Comparison of ENCODE assay signal across 12 cellular contexts in genomic region chr5:179794171-179794570, GRCh38. TPM values are rescaled to one million over a fixed set of nuclear protein-coding genes. Genes with fewer than 3 reads are reported as not detected.
DNase-seq lines count a peak whose midpoint lies in the region; ATAC-seq and TF ChIP-seq lines count a peak whose summit lies in the region.
"Had no signal": no experiment of that assay in that cellular context is flagged by ENCODE, and none has a peak within 500 bp of the region (broad histone marks: within the 10 kb centered on the region; RNA-seq: fewer than 3 reads in every experiment).

No MANE protein-coding gene starts in this region.

- ATAC-seq in GM23338 = no peak
- ATAC-seq in lower lobe of right lung = no peak
- no peak for ATAC-seq in HG03108 (IDR thresholded peaks at IDR 0.05; ENCODE audit: unreplicated experiment)
- ATAC-seq in HG02885 (IDR thresholded peaks at IDR 0.05; ENCODE audit: poor library complexity, unreplicated experiment) = no peak

- no peaks in the 10 kb centered on the region; the same call in 1 of the 2 replicates for H4K20me1 ChIP-seq in GM23338 (replicated peaks; ENCODE audit: insufficient read depth)

- no peak for TF ChIP-seq POLR2A in stomach (IDR thresholded peaks at IDR 0.05)

- no peaks in the 10 kb centered on the region for H3K9me3 ChIP-seq in lower lobe of right lung
- H3K9me3 ChIP-seq in stomach = no peaks in the 10 kb centered on the region

- peaks cover 13% of the 10 kb centered on the region; the same call in 2 of the 3 replicates for H3K4me1 Mint-ChIP-seq in GM23338
- H3K4me1 Mint-ChIP-seq in activated T-helper 2 cell treated with anti-CD3 and anti-CD28 coated beads, Interferon-gamma antibody, Interleukin-2, Interleukin-4, amounts not matched to agents 10 μg/mL and 5 μg/mL and 100 μg/mL, durations not matched to agents 14 hours and 24 hours and 36 hours (ENCODE audit: low read depth) = peaks cover 9% of the 10 kb centered on the region

- 42 to 88% (median 75%) methylated on average over 3 of the region's 3 CpGs for WGBS in stomach, 5 donors

- H3K4me2 ChIP-seq in GM23338 = no peak overlapping the region

- H3K27me3 ChIP-seq in GM23338 (ENCODE audit: insufficient read depth) = no peaks in the 10 kb centered on the region
- H3K27me3 ChIP-seq in lower lobe of right lung (ENCODE audit: low read depth) = no peaks in the 10 kb centered on the region
- no peaks in the 10 kb centered on the region for H3K27me3 ChIP-seq in stomach

- no peak overlapping the region for H3K27ac Mint-ChIP-seq in GM23338
- H3K27ac Mint-ChIP-seq in activated T-helper 2 cell treated with anti-CD3 and anti-CD28 coated beads, Interferon-gamma antibody, Interleukin-2, Interleukin-4, amounts not matched to agents 10 μg/mL and 5 μg/mL and 100 μg/mL, durations not matched to agents 14 hours and 24 hours and 36 hours = no peak overlapping the region

- H3F3A ChIP-seq in GM23338 (replicated peaks; ENCODE audit: low read depth) = peaks cover 10% of the 10 kb centered on the region

- H3K4me1 ChIP-seq in GM23338 (ENCODE audit: insufficient read depth) = peaks cover 11% of the 10 kb centered on the region; the same call in 1 of the 2 replicates
- peaks cover 53% of the 10 kb centered on the region for H3K4me1 ChIP-seq in lower lobe of right lung
- peaks cover 38 to 62% (median 55%) of the 10 kb centered on the region in 4 donors for H3K4me1 ChIP-seq in stomach

- H2AFZ ChIP-seq in GM23338 = no peak overlapping the region

- peaks cover 24% of the 10 kb centered on the region for H3K36me3 Mint-ChIP-seq in GM23338 (ENCODE audit: low read depth)
- peaks cover 12% of the 10 kb centered on the region for H3K36me3 Mint-ChIP-seq in activated T-helper 2 cell treated with anti-CD3 and anti-CD28 coated beads, Interferon-gamma antibody, Interleukin-2, Interleukin-4, amounts not matched to agents 10 μg/mL and 5 μg/mL and 100 μg/mL, durations not matched to agents 14 hours and 24 hours and 36 hours (ENCODE audit: low read depth)

- TF ChIP-seq EP300 in stomach (IDR thresholded peaks at IDR 0.05) = no peak

- intact Hi-C loops in activated T-helper 2 cell treated with anti-CD3 and anti-CD28 coated beads, Interferon-gamma antibody, Interleukin-2, Interleukin-4, amounts not matched to agents 10 μg/mL and 5 μg/mL and 100 μg/mL, durations not matched to agents 14 hours and 24 hours and 36 hours (cut with micrococcal nuclease) = no loop called here
- intact Hi-C loops in lower lobe of right lung (cut with DNase I) (no loop called here), stomach (cut with DNase I; ENCODE audit: low total_unique reads) (no loop called here)

- peak overlapping the region; percentile 75; the same call in 2 of the 3 replicates for H3K4me3 Mint-ChIP-seq in GM23338
- peak overlapping the region; percentile 58 for H3K4me3 Mint-ChIP-seq in activated T-helper 2 cell treated with anti-CD3 and anti-CD28 coated beads, Interferon-gamma antibody, Interleukin-2, Interleukin-4, amounts not matched to agents 10 μg/mL and 5 μg/mL and 100 μg/mL, durations not matched to agents 14 hours and 24 hours and 36 hours (ENCODE audit: low read depth)

- H3K27me3 Mint-ChIP-seq in GM23338 (ENCODE audit: insufficient read depth, low read depth, poor library complexity) = peaks cover 12% of the 10 kb centered on the region
- no peaks in the 10 kb centered on the region for H3K27me3 Mint-ChIP-seq in activated T-helper 2 cell treated with anti-CD3 and anti-CD28 coated beads, Interferon-gamma antibody, Interleukin-2, Interleukin-4, amounts not matched to agents 10 μg/mL and 5 μg/mL and 100 μg/mL, durations not matched to agents 14 hours and 24 hours and 36 hours (ENCODE audit: low read depth)

- H3K27ac ChIP-seq in GM23338 (ENCODE audit: low read depth) = no peak overlapping the region
- H3K27ac ChIP-seq in lower lobe of right lung = peak overlapping the region; percentile 80
- peak overlapping the region; percentile 20 to 91 (median 80) for H3K27ac ChIP-seq in stomach

- H3K9me3 Mint-ChIP-seq in GM23338 = peaks cover 3% of the 10 kb centered on the region; the same call in 2 of the 3 replicates
- H3K9me3 Mint-ChIP-seq in activated T-helper 2 cell treated with anti-CD3 and anti-CD28 coated beads, Interferon-gamma antibody, Interleukin-2, Interleukin-4, amounts not matched to agents 10 μg/mL and 5 μg/mL and 100 μg/mL, durations not matched to agents 14 hours and 24 hours and 36 hours = no peaks in the 10 kb centered on the region

- H3K9me2 ChIP-seq in GM23338 (ENCODE audit: insufficient read depth) = no peaks in the 10 kb centered on the region

- DNase-seq in GM23338 (ENCODE audit: low spot score) = no peak
- DNase-seq in activated T-helper 2 cell treated with anti-CD3 and anti-CD28 coated beads, Interferon-gamma antibody, Interleukin-2, Interleukin-4, amounts not matched to agents 10 μg/mL and 5 μg/mL and 100 μg/mL, durations not matched to agents 14 hours and 24 hours and 36 hours (ENCODE audit: low spot score) = no peak
- no peak for DNase-seq in lower lobe of right lung
- DNase-seq in stomach = no peak
- no peak for DNase-seq in stimulated activated CD4-positive, alpha-beta T cell treated with anti-CD3 and anti-CD28 coated beads, Interleukin-2, amount 100 ng/mL, for 24 hours
- no peak for DNase-seq in activated CD4-positive, alpha-beta T cell treated with anti-CD3 and anti-CD28 coated beads, Interleukin-2, amount 50 U/mL, for 4 hours
- DNase-seq: islet precursor cell, NCI-H774 had no signal

- H3K79me2 ChIP-seq in GM23338 (replicated peaks; ENCODE audit: insufficient read depth) = no peaks in the 10 kb centered on the region

- TF ChIP-seq CTCF in GM23338 (conservative IDR thresholded peaks at IDR 0.05; ENCODE audit: low read depth in 2 of 2) (no peak), lower lobe of right lung (IDR thresholded peaks at IDR 0.05) (no peak), stomach (IDR thresholded peaks at IDR 0.05) (no peak)

- H3K4me3 ChIP-seq in GM23338 (no peak overlapping the region), lower lobe of right lung (peak overlapping the region; percentile 76), stomach (peak overlapping the region; percentile 3 to 75 (median 40))
- H3K4me3 ChIP-seq: smooth muscle cell had no signal

- H3K36me3 ChIP-seq in GM23338 (ENCODE audit: insufficient read depth) (no peaks in the 10 kb centered on the region; the same call in 1 of the 2 replicates), lower lobe of right lung (peaks cover 22% of the 10 kb centered on the region), stomach (peaks cover 21 to 26% (median 24%) of the 10 kb centered on the region in 4 donors)

RNA-seq across cellular contexts. Expression of gene LTC4S, which starts 0.4 kb away (rescaled TPM):
- 1.2 and 10.1 TPM in 2 replicates for total RNA-seq in GM23338 (2014; rRNA removed; shearing (Covaris generic))
- polyA plus RNA-seq in GM23338 (2016; fragmentation: Nextera tagmentation; extraction: Ambion mirVana) = 4.0 and 5.8 TPM in 2 replicates
- 0.62 and 3.2 TPM in 2 replicates for total RNA-seq in activated T-helper 2 cell treated with anti-CD3 and anti-CD28 coated beads, Interferon-gamma antibody, Interleukin-2, Interleukin-4, amounts not matched to agents 10 μg/mL and 5 μg/mL and 100 μg/mL, durations not matched to agents 14 hours and 24 hours and 36 hours
- 20.1 TPM for total RNA-seq in lower lobe of right lung
- total RNA-seq in stomach = 10 to 100 TPM in 2 of 5 donors, 1 to 10 TPM in 2, not detected in 1; 5.0 to 21.0 (median 13.3) TPM
- polyA plus RNA-seq in stomach = 1 to 10 TPM; 3.3 to 8.4 (median 8.2) TPM
- total RNA-seq: M059J, smooth muscle cell had no signal
- polyA plus RNA-seq: smooth muscle cell had no signal

RNA-seq across cellular contexts. Expression of gene MGAT4B, which starts 12.5 kb away (rescaled TPM):
- total RNA-seq in GM23338 (2014; rRNA removed; shearing (Covaris generic)) = 101 and 102 TPM in 2 replicates
- polyA plus RNA-seq in GM23338 (2016; fragmentation: Nextera tagmentation; extraction: Ambion mirVana) (32.3 and 37.7 TPM in 2 replicates), stomach (100 to 1,000 TPM in 2 of 3 donors, 10 to 100 TPM in 1; 85.0 to 115 (median 101) TPM)
- 135 and 139 TPM in 2 replicates for total RNA-seq in activated T-helper 2 cell treated with anti-CD3 and anti-CD28 coated beads, Interferon-gamma antibody, Interleukin-2, Interleukin-4, amounts not matched to agents 10 μg/mL and 5 μg/mL and 100 μg/mL, durations not matched to agents 14 hours and 24 hours and 36 hours
- total RNA-seq in lower lobe of right lung (105 TPM), stomach (100 to 1,000 TPM; 149 to 617 (median 206) TPM)

RNA-seq across cellular contexts. Expression of gene SQSTM1, which starts 26.5 kb away (rescaled TPM):
- 83.6 and 92.6 TPM in 2 replicates for total RNA-seq in GM23338 (2014; rRNA removed; shearing (Covaris generic))
- polyA plus RNA-seq in GM23338 (2016; fragmentation: Nextera tagmentation; extraction: Ambion mirVana) (52.5 and 58.0 TPM in 2 replicates), stomach (100 to 1,000 TPM; 166 to 251 (median 213) TPM)
- total RNA-seq in activated T-helper 2 cell treated with anti-CD3 and anti-CD28 coated beads, Interferon-gamma antibody, Interleukin-2, Interleukin-4, amounts not matched to agents 10 μg/mL and 5 μg/mL and 100 μg/mL, durations not matched to agents 14 hours and 24 hours and 36 hours = 194 TPM in 2 replicates
- total RNA-seq in lower lobe of right lung (450 TPM), stomach (100 to 1,000 TPM; 163 to 693 (median 508) TPM)
